In genomic region chr9:95627802-95628201, GRCh38 we compare ENCODE assay signal across 17 cellular contexts.
A peak's percentile ranks its signal among the peaks of the same experiment; 100 is the strongest.
DNase-seq lines count a peak whose midpoint lies in the region; ATAC-seq, FAIRE-seq and TF ChIP-seq lines count a peak whose summit lies in the region.
"Had no signal": no experiment of that assay in that cellular context is flagged by ENCODE, and none has a peak within 500 bp of the region (broad histone marks: within the 10 kb centered on the region; RNA-seq: fewer than 3 reads in every experiment).

No MANE protein-coding gene starts in this region.

- H3K9me3 ChIP-seq in astrocyte (ENCODE audit: insufficient read depth, low read depth, low read length) (no peaks in the 10 kb centered on the region), keratinocyte (ENCODE audit: control insufficient read depth, low read depth, low read length) (no peaks in the 10 kb centered on the region)

- H3K36me3 Mint-ChIP-seq in astrocyte (ENCODE audit: low read depth, unreplicated experiment) (peaks cover 6% of the 10 kb centered on the region), T-cell (no peaks in the 10 kb centered on the region)
- H3K36me3 Mint-ChIP-seq: WTC11 had no signal

- H3K4me1 Mint-ChIP-seq in astrocyte (ENCODE audit: low read depth, unreplicated experiment) (peaks cover 23% of the 10 kb centered on the region), T-cell (peaks cover 17 to 23% (median 23%) of the 10 kb centered on the region in 3 donors)

- FAIRE-seq in astrocyte (lab: Jason Lieb, UNC) (no peak), keratinocyte (lab: Jason Lieb, UNC) (no peak)

- H3K27me3 Mint-ChIP-seq in astrocyte (ENCODE audit: low read depth, unreplicated experiment) (no peaks in the 10 kb centered on the region), T-cell (peaks cover 0 to 17% of the 10 kb centered on the region in 2 donors)

- no peaks in the 10 kb centered on the region for H3K9me1 ChIP-seq in keratinocyte (ENCODE audit: control insufficient read depth, extremely low read depth, insufficient read depth, low read length)

- H2AFZ ChIP-seq in astrocyte (ENCODE audit: low read depth, low read length) (no peak overlapping the region), keratinocyte (ENCODE audit: control insufficient read depth, low read length) (no peak overlapping the region)

- H4K20me1 ChIP-seq in astrocyte (ENCODE audit: insufficient read depth, low read length), result no peaks in the 10 kb centered on the region
- H4K20me1 ChIP-seq in keratinocyte (ENCODE audit: control insufficient read depth, extremely low read depth, insufficient read depth, low read length), result no peaks in the 10 kb centered on the region

- H3K9ac ChIP-seq in astrocyte (ENCODE audit: low read length) (no peak overlapping the region), keratinocyte (ENCODE audit: control insufficient read depth, extremely low read depth, insufficient read depth, low read length) (no peak overlapping the region)

- H3K36me3 ChIP-seq in astrocyte (ENCODE audit: insufficient read depth, low read length) (no peaks in the 10 kb centered on the region), keratinocyte (ENCODE audit: control insufficient read depth in 2 of 2, extremely low read depth in 1 of 2, insufficient read depth in 2 of 2, low read length in 2 of 2) (no peaks in the 10 kb centered on the region)

- dilution Hi-C loops in keratinocyte (cut with MboI; ENCODE audit: extremely low pct_ligation_motif_present, low sequenced_read_pairs), result no loop called here

- H3K79me2 ChIP-seq in astrocyte (ENCODE audit: insufficient read depth, low read length) (no peaks in the 10 kb centered on the region), keratinocyte (ENCODE audit: control insufficient read depth, insufficient read depth, low read length) (no peaks in the 10 kb centered on the region)

- DNase-seq in A172 (ENCODE audit: low spot score) (peak; percentile 90), H4 (ENCODE audit: low spot score) (peak; percentile 14), astrocyte (ENCODE audit: low read depth) (peak; percentile 12), keratinocyte (ENCODE audit: low read depth, low spot score) (no peak), NCI-H345 (lab: John Stamatoyannopoulos, UW) (no peak), GF-D8 (lab: John Stamatoyannopoulos, UW) (no peak), T-cell (no peak)
- DNase-seq: activated effector memory CD4-positive, alpha-beta T cell treated with anti-CD3 and anti-CD28 coated beads, Interleukin-2, amount 50 U/mL, for 16 hours; COR-L47; dorsolateral prefrontal cortex; NCI-H187; NCI-H526 treated with DMSO at 0.1 percent for 48 hours; OCI-M1; stimulated activated CD4-positive, alpha-beta T cell treated with anti-CD3 and anti-CD28 coated beads, Interleukin-1b, Interleukin-23, amount 100 ng/mL, for 48 hours; substantia nigra had no signal

- H3K27ac ChIP-seq in astrocyte (ENCODE audit: low read depth, low read length), result no peak overlapping the region
- no peak overlapping the region for H3K27ac ChIP-seq in keratinocyte (ENCODE audit: control insufficient read depth, insufficient read depth, low read length)
- H3K27ac ChIP-seq: dorsolateral prefrontal cortex had no signal

- no peak for TF ChIP-seq CTCF in astrocyte (IDR thresholded peaks at IDR 0.05; ENCODE audit: insufficient read depth, low read depth, low read length)
- no peak for TF ChIP-seq CTCF in keratinocyte (optimal IDR thresholded peaks at IDR 0.05 in 1 of 3, IDR thresholded peaks at IDR 0.05 in 1 of 3, conservative IDR thresholded peaks at IDR 0.05 in 1 of 3; ENCODE audit: extremely low read depth in 1 of 3, insufficient read depth in 2 of 3, low read length in 3 of 3)

- H3K4me1 ChIP-seq in astrocyte (ENCODE audit: insufficient read depth, low read length) (peaks cover 10% of the 10 kb centered on the region), keratinocyte (ENCODE audit: control insufficient read depth, extremely low read depth, insufficient read depth, low read length) (peaks cover 9% of the 10 kb centered on the region)

- CTCF ChIA-PET in T-cell (lab: Charles Lee), result no interaction called here

- H3K4me3 ChIP-seq in astrocyte (ENCODE audit: insufficient read depth, low read depth, low read length) (no peak overlapping the region), keratinocyte (ENCODE audit: control insufficient read depth in 2 of 3, extremely low read depth in 1 of 3, insufficient read depth in 2 of 3, low read depth in 1 of 3, low read length in 3 of 3) (no peak overlapping the region)
- H3K4me3 ChIP-seq: dorsolateral prefrontal cortex had no signal

- H3K4me3 Mint-ChIP-seq in astrocyte (ENCODE audit: unreplicated experiment) (peak overlapping the region; percentile 37), T-cell (peak overlapping the region in 1 of 3 donors; percentile 76)
- H3K4me3 Mint-ChIP-seq: WTC11 had no signal

- H3K27me3 ChIP-seq in astrocyte (ENCODE audit: insufficient read depth, low read length) (peaks cover 5% of the 10 kb centered on the region), keratinocyte (ENCODE audit: control insufficient read depth, extremely low read depth, insufficient read depth, low read length) (no peaks in the 10 kb centered on the region)

- POLR2A ChIA-PET in T-cell (lab: Charles Lee), result no interaction called here

- ATAC-seq in GM21447 (IDR thresholded peaks at IDR 0.05; ENCODE audit: unreplicated experiment) (no peak), T-cell (replicated peaks in 1 of 4) (no peak)
- ATAC-seq: WTC11 had no signal

- H3K27ac Mint-ChIP-seq in astrocyte (ENCODE audit: unreplicated experiment) (peak overlapping the region; percentile 85), T-cell (no peak overlapping the region)
- H3K27ac Mint-ChIP-seq: WTC11 had no signal

- H3K4me2 ChIP-seq in astrocyte (ENCODE audit: low read length) (peak overlapping the region; percentile 9), keratinocyte (ENCODE audit: control insufficient read depth, extremely low read depth, insufficient read depth, low read depth, low read length) (peak overlapping the region; percentile 19)

- H3K9me3 Mint-ChIP-seq in astrocyte (ENCODE audit: unreplicated experiment) (peaks cover 5% of the 10 kb centered on the region), T-cell (no peaks in the 10 kb centered on the region)

Comparison
In these comparisons a context has a peak if more than half of its experiments do, and no peak if none do; other contexts are left out.
1. DNase-seq: peak in A172 (single experiment), H4 (single experiment) and astrocyte (single experiment); none in keratinocyte (single experiment), NCI-H345 (single experiment), GF-D8 (single experiment) and T-cell (0 of 34).